12 cellular contexts compared by ENCODE assay signal in the genomic region with DNA sequence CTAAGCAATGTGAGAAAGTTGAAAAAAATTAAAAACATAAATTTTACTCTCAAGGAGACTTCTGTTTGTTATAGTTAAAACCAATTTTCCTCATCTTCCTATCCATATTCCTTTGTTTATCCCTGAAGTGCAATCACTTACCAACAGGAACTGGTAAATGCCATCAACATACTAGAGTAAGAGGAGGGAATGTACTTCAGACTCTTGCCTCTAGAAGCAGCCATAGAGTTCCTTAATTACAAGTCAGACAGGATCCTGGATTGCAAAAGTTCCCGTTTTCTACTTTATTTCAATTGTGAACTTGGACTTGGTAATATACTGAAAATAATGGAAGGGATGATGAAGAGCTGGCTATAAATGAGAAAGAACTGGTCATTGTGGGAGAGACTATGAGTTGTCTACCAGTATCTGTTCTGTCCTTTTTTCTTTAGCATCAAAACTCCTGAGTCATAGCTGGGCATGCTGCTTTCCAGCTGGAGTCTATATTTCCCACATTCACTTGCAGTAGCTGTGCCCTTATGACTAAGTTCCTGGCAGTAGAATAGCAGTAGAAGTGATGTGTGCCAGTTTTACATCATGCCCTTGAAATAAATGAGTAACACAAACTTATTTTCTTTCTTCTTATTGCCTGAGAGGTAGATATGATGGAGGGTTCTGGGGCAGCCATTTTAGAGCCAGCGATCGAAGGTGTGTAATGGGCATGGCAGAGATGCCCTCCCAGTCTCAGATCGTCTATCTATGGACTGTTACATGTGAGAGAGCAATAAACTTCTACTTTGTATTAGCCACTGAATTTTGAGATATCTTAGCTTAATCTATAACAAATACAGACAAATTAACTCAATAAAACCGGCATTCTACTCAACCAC.
DNase-seq lines count a peak whose midpoint lies in the region; ATAC-seq, FAIRE-seq and TF ChIP-seq lines count a peak whose summit lies in the region.
"Had no signal": no experiment of that assay in that cellular context is flagged by ENCODE, and none has a peak within 500 bp of the region (broad histone marks: within the 10 kb centered on the region; RNA-seq: fewer than 3 reads in every experiment).

No MANE protein-coding gene starts in this region.

- no peak overlapping the region for H3K4me3 ChIP-seq in ACC112 (ENCODE audit: low read depth, low read length)

- peak overlapping the region; percentile 67 for H3K27ac ChIP-seq in ACC112 (ENCODE audit: low read depth, low read length)

- no peak for TF ChIP-seq POLR2A in H54 (IDR thresholded peaks at IDR 0.05; ENCODE audit: low read depth, low read length)

- peaks cover 15% of the 10 kb centered on the region for H3K4me1 ChIP-seq in ACC112 (ENCODE audit: control insufficient read depth, insufficient read depth, low read length, unreplicated experiment)

- FAIRE-seq in H54 (lab: Jason Lieb, UNC) = peak; percentile 96

- peak overlapping the region; percentile 26 for H2AFZ ChIP-seq in ACC112 (ENCODE audit: low read length, unreplicated experiment)

- H3K79me2 ChIP-seq in ACC112 (ENCODE audit: control insufficient read depth, insufficient read depth, low read length, unreplicated experiment) = no peaks in the 10 kb centered on the region

- H3K27me3 ChIP-seq in ACC112 (ENCODE audit: insufficient read depth, low read length) = no peaks in the 10 kb centered on the region

- no peak for ATAC-seq in GM19397 (IDR thresholded peaks at IDR 0.05; ENCODE audit: unreplicated experiment)
- ATAC-seq in GM19351 (IDR thresholded peaks at IDR 0.05; ENCODE audit: unreplicated experiment) = no peak

- H3K36me3 ChIP-seq in ACC112 (ENCODE audit: insufficient read depth, low read length) = no peaks in the 10 kb centered on the region

- DNase-seq in H54 (ENCODE audit: insufficient read length, low spot score) = peak; percentile 51
- DNase-seq in amniotic epithelial cell (ENCODE audit: low read depth) = peak; percentile 82
- peak; percentile 78 for DNase-seq in iris pigment epithelial cell (ENCODE audit: low read depth)
- DNase-seq in DMS 273 treated with DMSO at 0.1 percent for 48 hours (lab: John Stamatoyannopoulos, UW) = no peak
- no peak for DNase-seq in putamen (ENCODE audit: low spot score)
- DNase-seq: activated CD4-positive, alpha-beta T cell treated with anti-CD3 and anti-CD28 coated beads, Interleukin-2, amount 10 ng/mL, durations not matched to agents 24 days and 14 days; DMS153; mesendoderm; NCI-H748 treated with DMSO at 0.1 percent for 48 hours had no signal

Comparison
In these comparisons a context has a peak if more than half of its experiments do, and no peak if none do; other contexts are left out.
1. DNase-seq: peak in H54 (single experiment), amniotic epithelial cell (single experiment) and iris pigment epithelial cell (single experiment); none in DMS 273 treated with DMSO at 0.1 percent for 48 hours (single experiment) and putamen (single experiment).